Comparison of ENCODE assay signal across 25 cellular contexts in genomic region chr1:36268981-36269380, GRCh38. TPM values are rescaled to one million over a fixed set of nuclear protein-coding genes. Genes with fewer than 3 reads are reported as not detected.
DNase-seq lines count a peak whose midpoint lies in the region; ATAC-seq and TF ChIP-seq lines count a peak whose summit lies in the region.
"Had no signal": no experiment of that assay in that cellular context is flagged by ENCODE, and none has a peak within 500 bp of the region (broad histone marks: within the 10 kb centered on the region; RNA-seq: fewer than 3 reads in every experiment).

No MANE protein-coding gene starts in this region.

- H3K9ac ChIP-seq in liver (ENCODE audit: low read depth in 1 of 2, low read length in 2 of 2), result no peak overlapping the region

- H3K36me3 Mint-ChIP-seq in activated naive CD8-positive, alpha-beta T cell, result no peaks in the 10 kb centered on the region
- peaks cover 19% of the 10 kb centered on the region for H3K36me3 Mint-ChIP-seq in activated naive CD8-positive, alpha-beta T cell treated with anti-CD3 and anti-CD28 coated beads for 36 hours
- H3K36me3 Mint-ChIP-seq in activated T-helper 17 cell treated with anti-CD3 and anti-CD28 coated beads, Interleukin-2, amount 50 U/mL, for 72 hours (ENCODE audit: low read depth), result peaks cover 86% of the 10 kb centered on the region

- WGBS in liver, result 44% methylated on average over 6 of the region's 6 CpGs
- 42 to 63% (median 45%) methylated on average over 6 of the region's 6 CpGs for WGBS in stomach, 5 donors

- H3K9me3 Mint-ChIP-seq in activated naive CD8-positive, alpha-beta T cell (ENCODE audit: low read depth), result no peaks in the 10 kb centered on the region
- H3K9me3 Mint-ChIP-seq in activated naive CD8-positive, alpha-beta T cell treated with anti-CD3 and anti-CD28 coated beads for 36 hours, result no peaks in the 10 kb centered on the region
- no peaks in the 10 kb centered on the region for H3K9me3 Mint-ChIP-seq in activated T-helper 17 cell treated with anti-CD3 and anti-CD28 coated beads, Interleukin-2, amount 50 U/mL, for 72 hours

- intact Hi-C loops in stomach (cut with DNase I; ENCODE audit: low total_unique reads), result no loop called here

- peak overlapping the region; percentile 34 for H3K27ac Mint-ChIP-seq in activated naive CD8-positive, alpha-beta T cell
- no peak overlapping the region for H3K27ac Mint-ChIP-seq in activated naive CD8-positive, alpha-beta T cell treated with anti-CD3 and anti-CD28 coated beads for 36 hours
- peak overlapping the region; percentile 3 for H3K27ac Mint-ChIP-seq in activated T-helper 17 cell treated with anti-CD3 and anti-CD28 coated beads, Interleukin-2, amount 50 U/mL, for 72 hours

- H3K27ac ChIP-seq in liver (ENCODE audit: low read depth in 1 of 2, low read length in 2 of 2) (peak overlapping the region; percentile 80 to 85), stomach (peak overlapping the region; percentile 72 to 91 (median 75))
- H3K27ac ChIP-seq: right atrium auricular region, upper lobe of right lung had no signal

- no peak for DNase-seq in activated naive CD8-positive, alpha-beta T cell treated with anti-CD3 and anti-CD28 coated beads for 36 hours
- DNase-seq in stomach, result peak; percentile 48
- DNase-seq in NCI-H2029 treated with DMSO at 0.1 percent for 48 hours (lab: John Stamatoyannopoulos, UW), result no peak
- no peak for DNase-seq in NOMO-1 treated with DMSO at 0.1 percent for 48 hours (lab: John Stamatoyannopoulos, UW; ENCODE audit: unreplicated experiment)
- DNase-seq: activated CD4-positive, alpha-beta T cell treated with anti-CD3 and anti-CD28 coated beads for 48 hours; activated T-cell treated with anti-CD3 and anti-CD28 coated beads, Interleukin-2, amount 50 U/mL, for 1 hour; aorta; COR-L47; dermis blood vessel endothelial cell; DMS79; GF-D8; left cardiac atrium; mesendoderm; NCI-H1436 treated with DMSO at 0.1 percent for 48 hours; NCI-H510A; occipital lobe; OCI-M1; stimulated activated CD4-positive, alpha-beta T cell treated with anti-CD3 and anti-CD28 coated beads, Interleukin-2, amount 100 ng/mL, for 24 hours; upper lobe of right lung had no signal

- TF ChIP-seq POLR2A in stomach (IDR thresholded peaks at IDR 0.05), result no peak

- H3K4me3 ChIP-seq in liver (ENCODE audit: low read depth in 1 of 3, low read length in 3 of 3) (peak overlapping the region in 1 of 3 donors; percentile 13), stomach (no peak overlapping the region)
- H3K4me3 ChIP-seq: HAP-1, right atrium auricular region, upper lobe of right lung had no signal

- H3K27me3 Mint-ChIP-seq in activated naive CD8-positive, alpha-beta T cell, result no peaks in the 10 kb centered on the region
- H3K27me3 Mint-ChIP-seq in activated naive CD8-positive, alpha-beta T cell treated with anti-CD3 and anti-CD28 coated beads for 36 hours, result no peaks in the 10 kb centered on the region
- H3K27me3 Mint-ChIP-seq in activated T-helper 17 cell treated with anti-CD3 and anti-CD28 coated beads, Interleukin-2, amount 50 U/mL, for 72 hours, result no peaks in the 10 kb centered on the region

- H3K4me3 Mint-ChIP-seq in activated naive CD8-positive, alpha-beta T cell, result no peak overlapping the region
- no peak overlapping the region for H3K4me3 Mint-ChIP-seq in activated naive CD8-positive, alpha-beta T cell treated with anti-CD3 and anti-CD28 coated beads for 36 hours
- no peak overlapping the region for H3K4me3 Mint-ChIP-seq in activated T-helper 17 cell treated with anti-CD3 and anti-CD28 coated beads, Interleukin-2, amount 50 U/mL, for 72 hours

- H3K9me3 ChIP-seq in liver (ENCODE audit: control insufficient read depth in 4 of 4, low read length in 3 of 4), result no peaks in the 10 kb centered on the region
- no peaks in the 10 kb centered on the region for H3K9me3 ChIP-seq in stomach
- H3K9me3 ChIP-seq: HAP-1, right atrium auricular region, upper lobe of right lung had no signal

- H3K4me1 ChIP-seq in liver (ENCODE audit: control insufficient read depth in 4 of 4, insufficient read depth in 4 of 4, low read length in 3 of 4), result peaks cover 19 to 36% (median 29%) of the 10 kb centered on the region in 4 donors
- H3K4me1 ChIP-seq in stomach, result peaks cover 22 to 84% (median 55%) of the 10 kb centered on the region in 4 donors
- H3K4me1 ChIP-seq: HAP-1 had no signal

- ATAC-seq in activated T-helper 17 cell treated with anti-CD3 and anti-CD28 coated beads, Interleukin-2, amount 50 U/mL, for 72 hours (replicated peaks), result no peak
- ATAC-seq in GM18502 (IDR thresholded peaks at IDR 0.05; ENCODE audit: poor library complexity, unreplicated experiment), result no peak
- ATAC-seq: left cardiac atrium had no signal

- H3K36me3 ChIP-seq in liver (ENCODE audit: control insufficient read depth in 4 of 4, insufficient read depth in 3 of 4, low read depth in 1 of 4, low read length in 3 of 4) (peaks cover 3 to 6% (median 4%) of the 10 kb centered on the region in 4 donors), stomach (peaks cover 5 to 46% (median 26%) of the 10 kb centered on the region in 4 donors)

- peaks cover 19% of the 10 kb centered on the region for H3K4me1 Mint-ChIP-seq in activated naive CD8-positive, alpha-beta T cell (ENCODE audit: low read depth)
- peaks cover 15% of the 10 kb centered on the region for H3K4me1 Mint-ChIP-seq in activated naive CD8-positive, alpha-beta T cell treated with anti-CD3 and anti-CD28 coated beads for 36 hours
- H3K4me1 Mint-ChIP-seq in activated T-helper 17 cell treated with anti-CD3 and anti-CD28 coated beads, Interleukin-2, amount 50 U/mL, for 72 hours, result peaks cover 5% of the 10 kb centered on the region

- H3K27me3 ChIP-seq in liver (ENCODE audit: control insufficient read depth in 4 of 4, insufficient read depth in 4 of 4, low read length in 3 of 4) (no peaks in the 10 kb centered on the region), stomach (no peaks in the 10 kb centered on the region)
- H3K27me3 ChIP-seq: right atrium auricular region, upper lobe of right lung had no signal

- no peak for TF ChIP-seq EP300 in stomach (IDR thresholded peaks at IDR 0.05)

- TF ChIP-seq CTCF in liver (IDR thresholded peaks at IDR 0.05; ENCODE audit: low read depth, low read length, missing input control) (no peak), stomach (IDR thresholded peaks at IDR 0.05) (no peak)

- TF ChIP-seq RAD21 in liver (IDR thresholded peaks at IDR 0.05), result no peak

TF ChIP-seq in liver, 16 proteins besides CTCF, POLR2A, EP300 and RAD21 (continues in another document):
- TF ChIP-seq ATF3 (IDR thresholded peaks at IDR 0.05) (no peak), TAF1 (conservative IDR thresholded peaks at IDR 0.05) (no peak), YY1 (IDR thresholded peaks at IDR 0.05) (no peak), EGR1 (IDR thresholded peaks at IDR 0.05; ENCODE audit: low read depth in 2 of 2) (no peak), ZBTB33 (IDR thresholded peaks at IDR 0.05) (no peak)

RNA-seq across cellular contexts. Expression of gene SH3D21, which starts 37.2 kb away (rescaled TPM):
- 1 to 10 TPM; 9.3 to 9.4 TPM for total RNA-seq in activated naive CD8-positive, alpha-beta T cell treated with anti-CD3 and anti-CD28 coated beads for 36 hours
- total RNA-seq in activated T-helper 17 cell treated with anti-CD3 and anti-CD28 coated beads, Interleukin-2, amount 50 U/mL, for 72 hours, result 100 to 1,000 TPM in 1 of 2 donors, 10 to 100 TPM in 1; 24.4 to 245 TPM
- total RNA-seq in liver (1 to 10 TPM in 1 of 2 donors, under 1 TPM in 1; 0.47 to 1.0 TPM), stomach (100 to 1,000 TPM in 1 of 5 donors, 1 to 10 TPM in 3, not detected in 1; 3.5 to 120 (median 6.5) TPM)
- polyA plus RNA-seq in liver (under 1 TPM; 0.29 to 0.36 TPM), stomach (1 to 10 TPM in 2 of 3 donors, under 1 TPM in 1; 0.76 to 2.7 (median 1.8) TPM)

RNA-seq across cellular contexts. Expression of gene THRAP3, which starts 44.7 kb away (rescaled TPM):
- total RNA-seq in activated naive CD8-positive, alpha-beta T cell treated with anti-CD3 and anti-CD28 coated beads for 36 hours, result 100 to 1,000 TPM; 159 TPM
- 100 to 1,000 TPM; 115 to 152 TPM for total RNA-seq in activated T-helper 17 cell treated with anti-CD3 and anti-CD28 coated beads, Interleukin-2, amount 50 U/mL, for 72 hours
- total RNA-seq in liver, result 10 to 100 TPM; 48.9 to 55.1 TPM
- polyA plus RNA-seq in liver, result 10 to 100 TPM; 21.3 to 42.8 TPM
- total RNA-seq in stomach, result 10 to 100 TPM; 26.4 to 97.9 (median 61.3) TPM
- polyA plus RNA-seq in stomach, result 10 to 100 TPM; 22.2 to 28.0 (median 26.9) TPM

RNA-seq across cellular contexts. Expression of gene EVA1B, which starts 54.5 kb away (rescaled TPM):
- total RNA-seq in activated naive CD8-positive, alpha-beta T cell treated with anti-CD3 and anti-CD28 coated beads for 36 hours, result 1 to 10 TPM; 5.3 to 6.3 TPM
- total RNA-seq in activated T-helper 17 cell treated with anti-CD3 and anti-CD28 coated beads, Interleukin-2, amount 50 U/mL, for 72 hours, result 1 to 10 TPM; 2.5 to 5.6 TPM
- total RNA-seq in liver (10 to 100 TPM in 1 of 2 donors, 1 to 10 TPM in 1; 5.6 to 22.7 TPM), stomach (10 to 100 TPM in 3 of 5 donors, 1 to 10 TPM in 1, not detected in 1; 8.3 to 67.2 (median 44.0) TPM)
- polyA plus RNA-seq in liver (10 to 100 TPM in 1 of 2 donors, 1 to 10 TPM in 1; 3.3 to 11.2 TPM), stomach (10 to 100 TPM; 29.0 to 35.0 (median 29.8) TPM)
